ENCODE assay signal across 8 cellular contexts in genomic region chr13:50124536-50125305, GRCh38.
DNase-seq lines count a peak whose midpoint lies in the region; ATAC-seq and TF ChIP-seq lines count a peak whose summit lies in the region.

No MANE protein-coding gene starts in this region.

- peaks cover 10% of the 10 kb centered on the region for H3K27me3 ChIP-seq in RWPE2 (ENCODE audit: insufficient read depth, poor library complexity, severe bottlenecking)
- H3K27me3 ChIP-seq in psoas muscle (ENCODE audit: insufficient read depth in 3 of 3, low read length in 2 of 3), result no peaks in the 10 kb centered on the region
- peaks cover 0 to 10% of the 10 kb centered on the region in 2 donors for H3K27me3 ChIP-seq in uterus

- TF ChIP-seq CTCF in RWPE2 (IDR thresholded peaks at IDR 0.05; ENCODE audit: poor library complexity, severe bottlenecking), result no peak
- TF ChIP-seq CTCF in psoas muscle (IDR thresholded peaks at IDR 0.05), result no peak
- no peak for TF ChIP-seq CTCF in uterus (IDR thresholded peaks at IDR 0.05)

- 0 to 1% (median 1%) methylated on average over 44 to 78 of the region's 78 CpGs for WGBS in psoas muscle, 3 donors

- TF ChIP-seq POLR2A in uterus (IDR thresholded peaks at IDR 0.05), result no peak

- no peaks in the 10 kb centered on the region for H3K4me1 ChIP-seq in RWPE2 (ENCODE audit: insufficient read depth, poor library complexity, severe bottlenecking)
- H3K4me1 ChIP-seq in psoas muscle, result peaks cover 43% of the 10 kb centered on the region
- no peaks in the 10 kb centered on the region for H3K4me1 ChIP-seq in uterus

- peak; percentile 67 for DNase-seq in AG08396 (ENCODE audit: low spot score)
- no peak for DNase-seq in RWPE2 (ENCODE audit: low spot score)
- DNase-seq in activated naive CD4-positive, alpha-beta T cell treated with anti-CD3 and anti-CD28 coated beads, Interleukin-2, amount 50 U/mL, for 16 hours, result peak; percentile 92
- peak; percentile 97 for DNase-seq in Right ventricle myocardium superior
- DNase-seq in psoas muscle, result peak; percentile 97 to 99
- peak; percentile 95 to 98 for DNase-seq in uterus

- H3K4me3 ChIP-seq in RWPE2 (ENCODE audit: severe bottlenecking), result peak overlapping the region; percentile 80
- peak overlapping the region; percentile 99 for H3K4me3 ChIP-seq in psoas muscle
- peak overlapping the region; percentile 52 to 62 for H3K4me3 ChIP-seq in uterus

- intact Hi-C loops in Right ventricle myocardium superior (cut with DNase I) (loop anchor here (2.0 kb wide), 1 partner anchor 42 kb away; no protein-coding TSS in a partner anchor), psoas muscle (cut with DNase I) (loop anchor here (2.0 to 10.0 kb wide), 5 partner anchors 42 to 470 kb away; partner anchors contain the start of gene TRIM13 (in 2 of the 2)), uterus (cut with DNase I; ENCODE audit: low total_unique reads) (loop anchor here (10.0 kb wide), 2 partner anchors 190 to 330 kb away; partner anchors contain the start of genes KPNA3 and SPRYD7)

- H3K9me3 ChIP-seq in RWPE2 (ENCODE audit: severe bottlenecking) (no peaks in the 10 kb centered on the region), psoas muscle (no peaks in the 10 kb centered on the region), uterus (no peaks in the 10 kb centered on the region)

- peak; percentile 32 for ATAC-seq in GM18907 (IDR thresholded peaks at IDR 0.05; ENCODE audit: unreplicated experiment)
- ATAC-seq in HG03342 (IDR thresholded peaks at IDR 0.05; ENCODE audit: unreplicated experiment), result peak; percentile 10
- peak; percentile 42 for ATAC-seq in RWPE2 (ENCODE audit: low read depth)
- ATAC-seq in Right ventricle myocardium superior (ENCODE audit: poor library complexity), result peak; percentile 30
- peak; percentile 12 to 32 (median 24) for ATAC-seq in psoas muscle

- peak overlapping the region; percentile 77 for H3K27ac ChIP-seq in RWPE2 (ENCODE audit: poor library complexity, severe bottlenecking)
- H3K27ac ChIP-seq in psoas muscle, result peak overlapping the region; percentile 100
- peak overlapping the region; percentile 92 to 93 for H3K27ac ChIP-seq in uterus

- H3K36me3 ChIP-seq in RWPE2 (ENCODE audit: low read depth), result no peaks in the 10 kb centered on the region
- H3K36me3 ChIP-seq in psoas muscle (ENCODE audit: insufficient read depth in 1 of 2, low read depth in 1 of 2), result peaks cover 0 to 8% of the 10 kb centered on the region in 2 donors
- no peaks in the 10 kb centered on the region for H3K36me3 ChIP-seq in uterus
